ENCODE assay signal across 8 cellular contexts in genomic region chr19:20565321-20566018, GRCh38. TPM values are rescaled to one million over a fixed set of nuclear protein-coding genes. Genes with fewer than 3 reads are reported as not detected.
DNase-seq lines count a peak whose midpoint lies in the region; ATAC-seq and TF ChIP-seq lines count a peak whose summit lies in the region.

Gene ZNF737, minus strand, starts transcription at chr19:20565781. Its CDS starts 141 bp downstream, at chr19:20565640.

- ATAC-seq in GM21423 (IDR thresholded peaks at IDR 0.05; ENCODE audit: unreplicated experiment), result peak; percentile 87
- ATAC-seq in gastroesophageal sphincter, result peak; percentile 97

- TF ChIP-seq CTCF in gastroesophageal sphincter (IDR thresholded peaks at IDR 0.05), result peak; percentile 7 to 56 (median 40)

- TF ChIP-seq POLR2A in gastroesophageal sphincter (IDR thresholded peaks at IDR 0.05), result peak; percentile 38 to 56

- peaks cover 5% of the 10 kb centered on the region for H3K9me3 ChIP-seq in SJCRH30 (replicated peaks)
- peaks cover 0 to 13% (median 0%) of the 10 kb centered on the region in 3 donors for H3K9me3 ChIP-seq in gastroesophageal sphincter

- H3K27ac ChIP-seq in SJCRH30 (peak within 1 kb of the TSS; percentile 94), gastroesophageal sphincter (peak within 1 kb of the TSS; percentile 62 to 93 (median 84)), substantia nigra (ENCODE audit: low read depth, low read length, poor library complexity, severe bottlenecking) (peak within 1 kb of the TSS; percentile 85)

- TF ChIP-seq EP300 in gastroesophageal sphincter (IDR thresholded peaks at IDR 0.05), result no peak

- DNase-seq in DMS153 (lab: John Stamatoyannopoulos, UW) (peak; percentile 85), HuH-7 (ENCODE audit: low spot score) (peak; percentile 92), SJCRH30 (peak; percentile 98 to 99), non-pigmented ciliary epithelial cell (ENCODE audit: low read depth) (peak; percentile 83), substantia nigra (lab: John Stamatoyannopoulos, UW) (peak; percentile 63 to 98 (median 92))
- DNase-seq in activated naive CD4-positive, alpha-beta T cell treated with anti-CD3 and anti-CD28 coated beads, Interleukin-2, amount 50 U/mL, for 16 hours, result peak; percentile 92

- 0% methylated on average over 4 to 12 of the region's 28 CpGs for WGBS in gastroesophageal sphincter (ENCODE audit: low coverage in 1 of 2), 2 donors

- H3K27me3 ChIP-seq in SJCRH30 (no peaks in the 10 kb centered on the region), gastroesophageal sphincter (no peaks in the 10 kb centered on the region)

- H3K36me3 ChIP-seq in SJCRH30 (peaks cover 8% of the 10 kb centered on the region), gastroesophageal sphincter (peaks cover 0 to 15% of the 10 kb centered on the region in 2 donors)

- H3K4me3 ChIP-seq in SJCRH30 (peak within 1 kb of the TSS; percentile 84), gastroesophageal sphincter (peak within 1 kb of the TSS; percentile 59 to 67)

- no peaks in the 10 kb centered on the region for H3K4me1 ChIP-seq in SJCRH30
- peaks cover 2 to 50% (median 5%) of the 10 kb centered on the region in 3 donors for H3K4me1 ChIP-seq in gastroesophageal sphincter

RNA-seq across cellular contexts. Expression of gene ZNF737, which starts in this region (rescaled TPM):
- 17.6 and 18.6 TPM in 2 replicates for total RNA-seq in SJCRH30 (2014; rRNA removed; shearing (Covaris generic))
- 10 to 100 TPM in 2 of 4 donors, 1 to 10 TPM in 2; 6.7 to 12.5 (median 10.6) TPM for total RNA-seq in gastroesophageal sphincter

Comparison
In these comparisons a context has a peak if more than half of its experiments do, and no peak if none do; other contexts are left out.
1. Peak in every context shown above with its lines: DNase-seq, ATAC-seq, H3K4me3 ChIP-seq and H3K27ac ChIP-seq.